9 cellular contexts compared by ENCODE assay signal in genomic region chr12:46524778-46525177, GRCh38.
DNase-seq lines count a peak whose midpoint lies in the region; ATAC-seq and TF ChIP-seq lines count a peak whose summit lies in the region.
"Had no signal": no experiment of that assay in that cellular context is flagged by ENCODE, and none has a peak within 500 bp of the region (broad histone marks: within the 10 kb centered on the region; RNA-seq: fewer than 3 reads in every experiment).

No MANE protein-coding gene starts in this region.

- H3K27me3 ChIP-seq in CD8-positive, alpha-beta memory T cell (ENCODE audit: insufficient read depth, low read length, poor library complexity, severe bottlenecking) = no peaks in the 10 kb centered on the region
- no peaks in the 10 kb centered on the region for H3K27me3 ChIP-seq in parathyroid adenoma (ENCODE audit: control insufficient read depth, insufficient read depth, low read length)

- peaks cover 0 to 19% (median 4%) of the 10 kb centered on the region in 3 donors for H3K36me3 Mint-ChIP-seq in CD8-positive, alpha-beta memory T cell

- H3K9me3 Mint-ChIP-seq in CD8-positive, alpha-beta memory T cell = no peaks in the 10 kb centered on the region

- no peaks in the 10 kb centered on the region for H3K79me2 ChIP-seq in parathyroid adenoma

- no peaks in the 10 kb centered on the region for H3K9me3 ChIP-seq in CD8-positive, alpha-beta memory T cell (ENCODE audit: low read length)
- H3K9me3 ChIP-seq in parathyroid adenoma (ENCODE audit: control insufficient read depth, low read length) = no peaks in the 10 kb centered on the region

- peak overlapping the region in 5 of 8 donors; percentile 80 to 95 (median 94) for H3K27ac Mint-ChIP-seq in CD8-positive, alpha-beta memory T cell

- H3K4me1 ChIP-seq in CD8-positive, alpha-beta memory T cell (ENCODE audit: insufficient read depth, low read length) = peaks cover 17% of the 10 kb centered on the region
- H3K4me1 ChIP-seq in parathyroid adenoma = peaks cover 29% of the 10 kb centered on the region

- H2AFZ ChIP-seq in parathyroid adenoma = peak overlapping the region; percentile 24

- CTCF ChIA-PET in CD8-positive, alpha-beta memory T cell (lab: Charles Lee) = interaction anchor here (0.6 to 1.6 kb wide), 3 partner anchors 10 to 1883 kb away, joined by 3 to 5 read pairs (median 3); no protein-coding TSS in a partner anchor

- ATAC-seq in GM21786 (IDR thresholded peaks at IDR 0.05; ENCODE audit: unreplicated experiment) = no peak
- no peak for ATAC-seq in GM18909 (IDR thresholded peaks at IDR 0.05; ENCODE audit: poor library complexity, unreplicated experiment)

- no peak overlapping the region for H3K4me3 ChIP-seq in CD8-positive, alpha-beta memory T cell (ENCODE audit: low read length)
- H3K4me3 ChIP-seq in parathyroid adenoma (ENCODE audit: low read depth, low read length) = no peak overlapping the region

- no peak overlapping the region for H3K9ac ChIP-seq in parathyroid adenoma

- no peak for TF ChIP-seq CTCF in parathyroid adenoma (IDR thresholded peaks at IDR 0.05)

- no peak for DNase-seq in CD8-positive, alpha-beta memory T cell
- DNase-seq in SK-N-DZ (ENCODE audit: low spot score) = peak; percentile 79
- DNase-seq in fibroblast of the conjunctiva (ENCODE audit: low read depth) = peak; percentile 78
- no peak for DNase-seq in middle frontal gyrus (ENCODE audit: extremely low spot score, low spot score)
- no peak for DNase-seq in GOT3 (lab: John Stamatoyannopoulos, UW)
- DNase-seq: stimulated activated CD4-positive, alpha-beta T cell treated with anti-CD3 and anti-CD28 coated beads, Interleukin-4, amount 100 ng/mL, for 24 hours had no signal

- H3K4me3 Mint-ChIP-seq in CD8-positive, alpha-beta memory T cell = peak overlapping the region in 2 of 7 donors; percentile 13 to 31

- POLR2A ChIA-PET in CD8-positive, alpha-beta memory T cell (lab: Charles Lee) = interaction anchor here (1.9 kb wide), 1 partner anchor 85 kb away, joined by 6 read pairs; no protein-coding TSS in a partner anchor

- H3K27me3 Mint-ChIP-seq in CD8-positive, alpha-beta memory T cell = peaks cover 0 to 6% of the 10 kb centered on the region in 2 donors

- no peak overlapping the region for H3K27ac ChIP-seq in CD8-positive, alpha-beta memory T cell (ENCODE audit: low read depth, low read length)
- H3K27ac ChIP-seq in parathyroid adenoma = no peak overlapping the region

- H3K36me3 ChIP-seq in CD8-positive, alpha-beta memory T cell (ENCODE audit: insufficient read depth, low read length) = no peaks in the 10 kb centered on the region
- H3K36me3 ChIP-seq in parathyroid adenoma (ENCODE audit: control insufficient read depth, insufficient read depth, low read length) = no peaks in the 10 kb centered on the region

- peaks cover 20 to 27% (median 21%) of the 10 kb centered on the region in 3 donors for H3K4me1 Mint-ChIP-seq in CD8-positive, alpha-beta memory T cell

- H3K4me2 ChIP-seq in parathyroid adenoma (ENCODE audit: low read length) = no peak overlapping the region

Comparison
In these comparisons a context has a peak if more than half of its experiments do, and no peak if none do; other contexts are left out.
1. DNase-seq: peak in SK-N-DZ (single experiment) and fibroblast of the conjunctiva (single experiment); none in CD8-positive, alpha-beta memory T cell (0 of 5), middle frontal gyrus (single experiment) and GOT3 (single experiment).